In the genomic region with DNA sequence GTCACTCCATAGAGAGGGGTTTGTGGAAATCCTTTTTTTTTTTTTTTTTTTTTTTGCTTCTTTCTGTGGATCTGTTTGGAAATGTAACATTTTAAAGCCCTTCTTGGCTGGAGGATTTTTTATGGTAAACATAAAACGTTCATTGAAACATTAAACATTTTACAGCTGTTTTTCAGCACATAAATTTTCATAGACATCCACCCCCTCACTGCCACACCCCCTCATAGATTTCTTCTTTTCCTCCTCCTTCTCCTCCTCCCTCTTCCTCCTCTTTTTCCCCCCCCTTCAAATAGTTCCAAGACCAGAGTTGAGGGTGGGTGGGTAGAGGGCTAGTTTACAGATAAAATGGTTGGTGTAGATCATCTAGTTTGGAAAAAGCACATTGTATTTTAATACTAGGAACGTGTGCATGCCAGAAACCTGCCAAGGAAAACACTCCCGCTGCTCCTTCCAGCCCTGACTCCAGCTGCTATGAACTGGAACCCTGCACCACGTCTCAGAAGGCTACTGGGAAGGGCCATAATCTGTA, we compare ENCODE assay signal across 21 cellular contexts.
A peak's percentile ranks its signal among the peaks of the same experiment; 100 is the strongest.
DNase-seq lines count a peak whose midpoint lies in the region; ATAC-seq and TF ChIP-seq lines count a peak whose summit lies in the region.
"Had no signal": no experiment of that assay in that cellular context is flagged by ENCODE, and none has a peak within 500 bp of the region (broad histone marks: within the 10 kb centered on the region; RNA-seq: fewer than 3 reads in every experiment).

No MANE protein-coding gene starts in this region.

- H3K27ac Mint-ChIP-seq in activated B cell treated with CpG ODN at 0.5 μM for 24 hours (peak overlapping the region; percentile 31), nephron progenitor cell (peak overlapping the region; percentile 92)
- H3K27ac Mint-ChIP-seq: activated CD8-positive, alpha-beta T cell treated with anti-CD3 and anti-CD28 coated beads, Interleukin-2, amount 10 ng/mL, durations not matched to agents 7 days and 5 days; activated naive CD8-positive, alpha-beta T cell; natural killer cell treated with Interleukin-12 subunit alpha and Interleukin-12 subunit beta and Interleukin-15 and Interleukin-18, amount 100 ng/mL, for 72 hours; stimulated activated naive CD8-positive, alpha-beta T cell treated with anti-CD3 and anti-CD28 coated beads, Interleukin-15, amount 100 ng/mL, for 72 hours had no signal

- H3K36me3 ChIP-seq in uterus (no peaks in the 10 kb centered on the region), right lobe of liver (no peaks in the 10 kb centered on the region)
- H3K36me3 ChIP-seq: BLaER1 treated with 17β-estradiol and CSF1 and Interleukin-3, amounts not matched to agents 10 nM and 100 nM had no signal

- no peak overlapping the region for H3K4me3 Mint-ChIP-seq in activated B cell treated with CpG ODN at 0.5 μM for 24 hours
- H3K4me3 Mint-ChIP-seq in nephron progenitor cell = no peak overlapping the region
- H3K4me3 Mint-ChIP-seq: activated CD8-positive, alpha-beta T cell treated with anti-CD3 and anti-CD28 coated beads, Interleukin-2, amount 10 ng/mL, durations not matched to agents 7 days and 5 days; activated naive CD8-positive, alpha-beta T cell; natural killer cell treated with Interleukin-12 subunit alpha and Interleukin-12 subunit beta and Interleukin-15 and Interleukin-18, amount 100 ng/mL, for 72 hours; stimulated activated naive CD8-positive, alpha-beta T cell treated with anti-CD3 and anti-CD28 coated beads, Interleukin-15, amount 100 ng/mL, for 72 hours had no signal

- H3K9me3 Mint-ChIP-seq in activated B cell treated with CpG ODN at 0.5 μM for 24 hours (peaks cover 8% of the 10 kb centered on the region), nephron progenitor cell (peaks cover 3% of the 10 kb centered on the region)
- H3K9me3 Mint-ChIP-seq: natural killer cell treated with Interleukin-12 subunit alpha and Interleukin-12 subunit beta and Interleukin-15 and Interleukin-18, amount 100 ng/mL, for 72 hours; stimulated activated naive CD8-positive, alpha-beta T cell treated with anti-CD3 and anti-CD28 coated beads, Interleukin-15, amount 100 ng/mL, for 72 hours had no signal

- intact Hi-C loops in activated B cell treated with CpG ODN at 0.5 μM for 24 hours (cut with micrococcal nuclease) (loop anchor here (10.0 kb wide), 2 partner anchors 219 to 651 kb away; partner anchors contain the start of gene WWOX), uterus (cut with DNase I; ENCODE audit: low total_unique reads) (no loop called here), right lobe of liver (cut with DNase I) (no loop called here)

- H3K4me1 Mint-ChIP-seq in activated B cell treated with CpG ODN at 0.5 μM for 24 hours = peaks cover 76% of the 10 kb centered on the region
- H3K4me1 Mint-ChIP-seq in nephron progenitor cell = peaks cover 82% of the 10 kb centered on the region

- 78% methylated on average over 3 of the region's 4 CpGs for WGBS in right lobe of liver (ENCODE audit: insufficient coverage, low coverage, low lambda C conversion rate, missing lambda C conversion rate)

- TF ChIP-seq CTCF in activated B cell treated with CpG ODN at 0.5 μM for 24 hours (IDR thresholded peaks at IDR 0.05) (no peak), fibroblast of villous mesenchyme (IDR thresholded peaks at IDR 0.05; ENCODE audit: insufficient read depth, low read depth, low read length) (no peak), nephron progenitor cell (IDR thresholded peaks at IDR 0.05) (no peak), uterus (IDR thresholded peaks at IDR 0.05) (no peak), right lobe of liver (IDR thresholded peaks at IDR 0.05) (no peak)

- H3K36me3 Mint-ChIP-seq in activated B cell treated with CpG ODN at 0.5 μM for 24 hours (ENCODE audit: low read depth) = no peaks in the 10 kb centered on the region
- H3K36me3 Mint-ChIP-seq in nephron progenitor cell (ENCODE audit: low read depth) = no peaks in the 10 kb centered on the region
- H3K36me3 Mint-ChIP-seq: natural killer cell treated with Interleukin-12 subunit alpha and Interleukin-12 subunit beta and Interleukin-15 and Interleukin-18, amount 100 ng/mL, for 72 hours had no signal

- CTCF ChIA-PET in activated B cell treated with CpG ODN at 0.5 μM for 24 hours (lab: Charles Lee) = no interaction called here

- POLR2A ChIA-PET in activated B cell treated with CpG ODN at 0.5 μM for 24 hours (lab: Charles Lee) = no interaction called here

- DNase-seq in activated B cell treated with CpG ODN at 0.5 μM for 24 hours (no peak), fibroblast of villous mesenchyme (ENCODE audit: low read depth) (peak; percentile 69), nephron progenitor cell (no peak), uterus (peak; percentile 54 to 71), right lobe of liver (no peak), NCI-H1694 (lab: John Stamatoyannopoulos, UW) (no peak)
- DNase-seq: activated CD4-positive, alpha-beta T cell treated with anti-CD3 and anti-CD28 coated beads for 4 hours; activated CD8-positive, alpha-beta T cell treated with anti-CD3 and anti-CD28 coated beads, Interleukin-2, amount 10 ng/mL, durations not matched to agents 7 days and 5 days; Caco-2; cortex of kidney; erythroblast; HCEC 1CT; SIG-M5; stimulated activated CD4-positive, alpha-beta T cell treated with anti-CD3 and anti-CD28 coated beads, Interleukin-1b, Interleukin-23, amount 100 ng/mL, for 48 hours; stimulated activated CD8-positive, alpha-beta memory T cell treated with anti-CD3 and anti-CD28 coated beads, Interleukin-4, amount 100 ng/mL, for 48 hours; stimulated activated naive CD8-positive, alpha-beta T cell treated with anti-CD3 and anti-CD28 coated beads, Interleukin-15, amount 100 ng/mL, for 72 hours; T-helper 9 cell had no signal

- H3K27me3 ChIP-seq in uterus (no peaks in the 10 kb centered on the region), right lobe of liver (no peaks in the 10 kb centered on the region)
- H3K27me3 ChIP-seq: BLaER1 treated with 17β-estradiol and CSF1 and Interleukin-3, amounts not matched to agents 10 nM and 100 nM had no signal

- ATAC-seq in activated B cell treated with CpG ODN at 0.5 μM for 24 hours (ENCODE audit: low read depth) (no peak), right lobe of liver (no peak), HG02938 (IDR thresholded peaks at IDR 0.05; ENCODE audit: unreplicated experiment) (no peak)
- ATAC-seq: activated CD8-positive, alpha-beta T cell treated with anti-CD3 and anti-CD28 coated beads, Interleukin-2, amount 10 ng/mL, durations not matched to agents 7 days and 5 days; natural killer cell treated with Interleukin-12 subunit alpha and Interleukin-12 subunit beta and Interleukin-15 and Interleukin-18, amount 100 ng/mL, for 72 hours; stimulated activated naive CD8-positive, alpha-beta T cell treated with anti-CD3 and anti-CD28 coated beads, Interleukin-15, amount 100 ng/mL, for 72 hours had no signal

- H3K27me3 Mint-ChIP-seq in activated B cell treated with CpG ODN at 0.5 μM for 24 hours (no peaks in the 10 kb centered on the region), nephron progenitor cell (ENCODE audit: low read depth, poor library complexity) (no peaks in the 10 kb centered on the region)
- H3K27me3 Mint-ChIP-seq: activated naive CD8-positive, alpha-beta T cell; stimulated activated naive CD8-positive, alpha-beta T cell treated with anti-CD3 and anti-CD28 coated beads, Interleukin-15, amount 100 ng/mL, for 72 hours had no signal

- H3K4me3 ChIP-seq in fibroblast of villous mesenchyme (ENCODE audit: low read depth, low read length) (no peak overlapping the region), uterus (no peak overlapping the region), right lobe of liver (no peak overlapping the region)
- H3K4me3 ChIP-seq: BLaER1 treated with 17β-estradiol and CSF1 and Interleukin-3, amounts not matched to agents 10 nM and 100 nM had no signal

- no peaks in the 10 kb centered on the region for H3K9me3 ChIP-seq in uterus
- no peaks in the 10 kb centered on the region for H3K9me3 ChIP-seq in right lobe of liver
- H3K9me3 ChIP-seq: BLaER1 treated with 17β-estradiol and CSF1 and Interleukin-3, amounts not matched to agents 10 nM and 100 nM; Caco-2 had no signal

- TF ChIP-seq POLR2A in uterus (IDR thresholded peaks at IDR 0.05) (no peak), right lobe of liver (IDR thresholded peaks at IDR 0.05) (no peak)

- H3K4me1 ChIP-seq in uterus (no peaks in the 10 kb centered on the region), right lobe of liver (peaks cover 0 to 4% (median 0%) of the 10 kb centered on the region in 4 donors)
- H3K4me1 ChIP-seq: Caco-2 had no signal

- H3K27ac ChIP-seq in uterus (peak overlapping the region; percentile 71 to 75), right lobe of liver (no peak overlapping the region)
- H3K27ac ChIP-seq: BLaER1 treated with 17β-estradiol and CSF1 and Interleukin-3, amounts not matched to agents 10 nM and 100 nM had no signal

Comparison
In these comparisons a context has a peak if more than half of its experiments do, and no peak if none do; other contexts are left out.
1. DNase-seq: peak in fibroblast of villous mesenchyme (single experiment) and uterus (2 of 2); none in activated B cell treated with CpG ODN at 0.5 μM for 24 hours (single experiment), nephron progenitor cell (single experiment), right lobe of liver (0 of 3) and NCI-H1694 (single experiment).
2. H3K27ac ChIP-seq: peak in uterus (2 of 2); none in right lobe of liver (0 of 3).